9 cellular contexts compared by ENCODE assay signal in genomic region chr17:40414312-40414711, GRCh38. TPM values are rescaled to one million over a fixed set of nuclear protein-coding genes. Genes with fewer than 3 reads are reported as not detected.
A peak's percentile ranks its signal among the peaks of the same experiment; 100 is the strongest.
DNase-seq lines count a peak whose midpoint lies in the region; ATAC-seq and TF ChIP-seq lines count a peak whose summit lies in the region.
"Not testable (repeated sequence)": the region's sequence is repeated elsewhere in the genome, so short reads cannot be mapped to it uniquely, and the experiment has no call there.
"Had no signal": no experiment of that assay in that cellular context is flagged by ENCODE, and none has a peak within 500 bp of the region (broad histone marks: within the 10 kb centered on the region; RNA-seq: fewer than 3 reads in every experiment).

No MANE protein-coding gene starts in this region.

- WGBS in mesenchymal stem cell = 83% methylated on average over 4 of the region's 4 CpGs

- H2AK5ac ChIP-seq in mesenchymal stem cell (ENCODE audit: low read length, severe bottlenecking) = not testable (repeated sequence)

- H3K27ac ChIP-seq in GM23338 (ENCODE audit: low read depth) (peak overlapping the region; percentile 7; the same call in 1 of the 2 replicates), SJSA1 (0 out of 2 replicates have a peak overlapping the region, but pooled peaks have one; percentile 14), brain microvascular endothelial cell (peak overlapping the region; percentile 29)
- not testable (repeated sequence) for H3K27ac ChIP-seq in WERI-Rb-1; mesenchymal stem cell (ENCODE audit: low read length, poor library complexity, severe bottlenecking)

- not testable (repeated sequence) for H3K4me3 ChIP-seq in GM23338; SJSA1; WERI-Rb-1 (ENCODE audit: low read depth, low read length); brain microvascular endothelial cell (ENCODE audit: low read depth, low read length); mesenchymal stem cell (ENCODE audit: insufficient read depth in 1 of 2, low read depth in 1 of 2, low read length in 2 of 2)
- peak overlapping the region; percentile 95 for H3K4me3 ChIP-seq in Loucy (ENCODE audit: low read length, poor library complexity, severe bottlenecking)

- H3K36me3 Mint-ChIP-seq in GM23338 (ENCODE audit: low read depth) = peaks cover 76% of the 10 kb centered on the region
- H3K36me3 Mint-ChIP-seq in osteocyte (ENCODE audit: unreplicated experiment) = not testable (repeated sequence)

- not testable (repeated sequence) for H3K9me3 Mint-ChIP-seq in GM23338; osteocyte (ENCODE audit: unreplicated experiment)

- not testable (repeated sequence) for H2BK15ac ChIP-seq in mesenchymal stem cell (ENCODE audit: low read depth, poor library complexity, severe bottlenecking)

- H2AFZ ChIP-seq in GM23338; Loucy (ENCODE audit: low read length); mesenchymal stem cell (ENCODE audit: low read depth, low read length): not testable (repeated sequence)

- DNase-seq in DMS53 (lab: John Stamatoyannopoulos, UW) (peak; percentile 34), WERI-Rb-1 (peak; percentile 39), osteocyte (ENCODE audit: extremely low spot score, unreplicated experiment) (peak; percentile 49)
- DNase-seq in GM23338 (ENCODE audit: low spot score); SJSA1 (ENCODE audit: low read depth in 1 of 2, low spot score in 2 of 2); brain microvascular endothelial cell; mesenchymal stem cell: not testable (repeated sequence)

- H4K20me1 ChIP-seq in GM23338 (replicated peaks; ENCODE audit: insufficient read depth) = not testable (repeated sequence)
- peaks cover 59% of the 10 kb centered on the region for H4K20me1 ChIP-seq in Loucy (ENCODE audit: insufficient read depth, low read length, poor library complexity, severe bottlenecking)

- not testable (repeated sequence) for TF ChIP-seq CTCF in GM23338 (conservative IDR thresholded peaks at IDR 0.05; ENCODE audit: low read depth in 2 of 2); Loucy (conservative IDR thresholded peaks at IDR 0.05; ENCODE audit: low read length); WERI-Rb-1 (IDR thresholded peaks at IDR 0.05; ENCODE audit: low read depth, low read length); brain microvascular endothelial cell (IDR thresholded peaks at IDR 0.05; ENCODE audit: low read depth, low read length, missing control alignments); osteocyte (IDR thresholded peaks at IDR 0.05)

- H4K8ac ChIP-seq in mesenchymal stem cell (ENCODE audit: low read length) = not testable (repeated sequence)

- not testable (repeated sequence) for H3K79me1 ChIP-seq in mesenchymal stem cell (replicated peaks; ENCODE audit: low read length, poor library complexity, severe bottlenecking)

- H2BK12ac ChIP-seq in mesenchymal stem cell (ENCODE audit: low read length in 2 of 2) = not testable (repeated sequence)

- not testable (repeated sequence) for H3K9me2 ChIP-seq in GM23338 (ENCODE audit: insufficient read depth); Loucy (replicated peaks; ENCODE audit: low read depth, low read length)

- H3K4me3 Mint-ChIP-seq in GM23338; osteocyte (ENCODE audit: unreplicated experiment): not testable (repeated sequence)

- H3K4ac ChIP-seq in mesenchymal stem cell (ENCODE audit: low read depth in 1 of 2, low read length in 2 of 2) = not testable (repeated sequence)

- H3K18ac ChIP-seq in mesenchymal stem cell (ENCODE audit: low read depth in 1 of 2, low read length in 2 of 2) = not testable (repeated sequence)

- H3K14ac ChIP-seq in mesenchymal stem cell (ENCODE audit: low read length in 2 of 2) = not testable (repeated sequence)

- not testable (repeated sequence) for H3K27me3 Mint-ChIP-seq in GM23338 (ENCODE audit: insufficient read depth, low read depth, poor library complexity); osteocyte (ENCODE audit: unreplicated experiment)

- H3K27me3 ChIP-seq in GM23338 (ENCODE audit: insufficient read depth); Loucy (ENCODE audit: insufficient read depth, low read length, poor library complexity, severe bottlenecking); SJSA1 (replicated peaks); WERI-Rb-1 (ENCODE audit: insufficient read depth, low read depth, severe bottlenecking); brain microvascular endothelial cell (replicated peaks); mesenchymal stem cell (ENCODE audit: control insufficient read depth in 1 of 2, insufficient read depth in 1 of 2, low read length in 2 of 2): not testable (repeated sequence)

- not testable (repeated sequence) for H2BK5ac ChIP-seq in mesenchymal stem cell (ENCODE audit: low read depth, low read length, poor library complexity, severe bottlenecking)

- H2BK120ac ChIP-seq in mesenchymal stem cell (ENCODE audit: low read depth, low read length) = not testable (repeated sequence)

- not testable (repeated sequence) for H4K91ac ChIP-seq in mesenchymal stem cell (ENCODE audit: low read length)

- H3K4me1 ChIP-seq in GM23338 (ENCODE audit: insufficient read depth) = peaks cover 37% of the 10 kb centered on the region
- peaks cover 51% of the 10 kb centered on the region for H3K4me1 ChIP-seq in Loucy (ENCODE audit: insufficient read depth, low read length, poor library complexity, severe bottlenecking)
- peaks cover 19% of the 10 kb centered on the region for H3K4me1 ChIP-seq in SJSA1 (replicated peaks)
- H3K4me1 ChIP-seq in mesenchymal stem cell (ENCODE audit: control insufficient read depth, insufficient read depth, low read depth, low read length) = not testable (repeated sequence)

- not testable (repeated sequence) for H3K4me2 ChIP-seq in GM23338; mesenchymal stem cell (ENCODE audit: low read length, poor library complexity, severe bottlenecking)
- peak overlapping the region; percentile 95 for H3K4me2 ChIP-seq in Loucy (ENCODE audit: low read depth, low read length, poor library complexity, severe bottlenecking)

- H3K4me1 Mint-ChIP-seq in GM23338 = peaks cover 48% of the 10 kb centered on the region
- peaks cover 41% of the 10 kb centered on the region for H3K4me1 Mint-ChIP-seq in osteocyte (ENCODE audit: unreplicated experiment)

- not testable (repeated sequence) for ATAC-seq in GM23338

- in situ Hi-C loops in brain microvascular endothelial cell (cut with HindIII; ENCODE audit: low pct_ligation_motif_present, low sequenced_read_pairs) = loop anchor here (25.0 kb wide), 1 partner anchor 123 kb away; no protein-coding TSS in a partner anchor

- H3K79me2 ChIP-seq in GM23338 (replicated peaks; ENCODE audit: insufficient read depth) (peaks cover 32% of the 10 kb centered on the region), Loucy (ENCODE audit: insufficient read depth, low read length) (peaks cover 84% of the 10 kb centered on the region)

- not testable (repeated sequence) for H3K27ac Mint-ChIP-seq in GM23338; osteocyte (ENCODE audit: unreplicated experiment)

- not testable (repeated sequence) for H3K23ac ChIP-seq in mesenchymal stem cell (ENCODE audit: low read length in 2 of 2)

- H3F3A ChIP-seq in GM23338 (replicated peaks; ENCODE audit: low read depth) = peaks cover 12% of the 10 kb centered on the region; the same call in 1 of the 2 replicates
- H3F3A ChIP-seq in Loucy (ENCODE audit: low read depth) = not testable (repeated sequence)

- peak overlapping the region; percentile 47 for H3K9ac ChIP-seq in Loucy (ENCODE audit: low read depth, low read length, poor library complexity, severe bottlenecking)
- peak overlapping the region; percentile 91 for H3K9ac ChIP-seq in mesenchymal stem cell (ENCODE audit: low read length)

- H3K9me3 ChIP-seq in Loucy (ENCODE audit: insufficient read depth, low read depth, low read length); SJSA1 (replicated peaks); WERI-Rb-1 (ENCODE audit: severe bottlenecking); mesenchymal stem cell (ENCODE audit: control insufficient read depth, low read length): not testable (repeated sequence)

- H3K36me3 ChIP-seq in GM23338 (ENCODE audit: insufficient read depth) (peaks cover 46% of the 10 kb centered on the region), Loucy (ENCODE audit: insufficient read depth, low read length) (peaks cover 55% of the 10 kb centered on the region), SJSA1 (peaks cover 84% of the 10 kb centered on the region), WERI-Rb-1 (peaks cover 82% of the 10 kb centered on the region)
- not testable (repeated sequence) for H3K36me3 ChIP-seq in brain microvascular endothelial cell (replicated peaks); mesenchymal stem cell (ENCODE audit: control insufficient read depth in 1 of 2, insufficient read depth in 2 of 2, low read depth in 1 of 2, low read length in 2 of 2)

RNA-seq across cellular contexts. Expression of gene TOP2A, which starts 3.4 kb away (rescaled TPM):
- total RNA-seq in GM23338 (2014; rRNA removed; shearing (Covaris generic)) = 258 and 263 TPM in 2 replicates
- 442 and 485 TPM in 2 replicates for polyA plus RNA-seq in GM23338 (2016; fragmentation: Nextera tagmentation; extraction: Ambion mirVana)
- 264 and 389 TPM in 2 replicates for total RNA-seq in SJSA1 (2014; rRNA removed; shearing (Covaris generic))
- 14.5 TPM for polyA plus RNA-seq in mesenchymal stem cell (2013, experiment 1 of 2)
- 15.0 TPM for polyA plus RNA-seq in mesenchymal stem cell (2013, experiment 2 of 2)
- total RNA-seq in osteocyte = 41.9 and 43.3 TPM in 2 replicates

RNA-seq across cellular contexts. Expression of gene IGFBP4, which starts 28.9 kb away (rescaled TPM):
- 78.9 and 87.2 TPM in 2 replicates for total RNA-seq in GM23338 (2014; rRNA removed; shearing (Covaris generic))
- 37.6 and 38.7 TPM in 2 replicates for polyA plus RNA-seq in GM23338 (2016; fragmentation: Nextera tagmentation; extraction: Ambion mirVana)
- total RNA-seq in SJSA1 (2014; rRNA removed; shearing (Covaris generic)) = 19.2 and 22.5 TPM in 2 replicates
- 339 TPM for polyA plus RNA-seq in mesenchymal stem cell (2013, experiment 1 of 2)
- polyA plus RNA-seq in mesenchymal stem cell (2013, experiment 2 of 2) = 339 TPM
- total RNA-seq in osteocyte = 2,074 and 2,132 TPM in 2 replicates

RNA-seq across cellular contexts. Expression of gene GJD3, which starts 49.8 kb away (rescaled TPM):
- 1.4 and 2.8 TPM in 2 replicates for total RNA-seq in GM23338 (2014; rRNA removed; shearing (Covaris generic))
- polyA plus RNA-seq in GM23338 (2016; fragmentation: Nextera tagmentation; extraction: Ambion mirVana) = not detected in 2 replicates
- total RNA-seq in SJSA1 (2014; rRNA removed; shearing (Covaris generic)) = not detected in 2 replicates
- polyA plus RNA-seq in mesenchymal stem cell (2013, experiment 1 of 2) = 0.44 TPM
- polyA plus RNA-seq in mesenchymal stem cell (2013, experiment 2 of 2) = 0.29 TPM
- total RNA-seq in osteocyte = 0.40 TPM in 1 of 2 replicates, not detected in the other
- total RNA-seq: CD8-positive, alpha-beta T cell had no signal

Comparison
In these comparisons a context has a peak if more than half of its experiments do, and no peak if none do; other contexts are left out.
1. RNA of gene IGFBP4, which starts 28.9 kb away (total RNA-seq): 2,074 to 2,132 TPM in osteocyte; 78.9 to 87.2 TPM in GM23338 and 19.2 to 22.5 TPM in SJSA1; every median in the first group is over 10 times any median in the second.